ENCODE assay signal across 8 cellular contexts in genomic region chr12:53380104-53380796, GRCh38. TPM values are rescaled to one million over a fixed set of nuclear protein-coding genes. Genes with fewer than 3 reads are reported as not detected.
A peak's percentile ranks its signal among the peaks of the same experiment; 100 is the strongest.
DNase-seq lines count a peak whose midpoint lies in the region; ATAC-seq and TF ChIP-seq lines count a peak whose summit lies in the region.

Gene SP1 (plus strand): TSS chr12:53380176. CDS start chr12:53380292, 116 bp downstream.

- H3K27ac Mint-ChIP-seq in dendritic cell treated with granulocyte-macrophage colony-stimulating factor and Interleukin-4, amounts not matched to agents 40 ng/mL and 50 ng/mL, for 4 days = no peak within 1 kb of the TSS

- under 1% methylated on average over 70 of the region's 71 CpGs for WGBS in liver

- H3K9me3 Mint-ChIP-seq in dendritic cell treated with granulocyte-macrophage colony-stimulating factor and Interleukin-4, amounts not matched to agents 40 ng/mL and 50 ng/mL, for 4 days = no peaks in the 10 kb centered on the region

- peak within 1 kb of the TSS; percentile 85 for H3K4me3 Mint-ChIP-seq in dendritic cell treated with granulocyte-macrophage colony-stimulating factor and Interleukin-4, amounts not matched to agents 40 ng/mL and 50 ng/mL, for 4 days

- H3K9me3 ChIP-seq in liver (ENCODE audit: control insufficient read depth in 4 of 4, low read length in 3 of 4) = no peaks in the 10 kb centered on the region

- no peak for TF ChIP-seq CTCF in liver (IDR thresholded peaks at IDR 0.05; ENCODE audit: low read depth, low read length, missing input control)

- H3K36me3 Mint-ChIP-seq in dendritic cell treated with granulocyte-macrophage colony-stimulating factor and Interleukin-4, amounts not matched to agents 40 ng/mL and 50 ng/mL, for 4 days (ENCODE audit: low read depth) = peaks cover 48% of the 10 kb centered on the region

- peaks cover 10 to 38% (median 32%) of the 10 kb centered on the region in 4 donors for H3K4me1 ChIP-seq in liver (ENCODE audit: control insufficient read depth in 4 of 4, insufficient read depth in 4 of 4, low read length in 3 of 4)

- DNase-seq in Ammon's horn (ENCODE audit: low spot score) (peak; percentile 91), NCI-H748 treated with DMSO at 0.1 percent for 48 hours (lab: John Stamatoyannopoulos, UW) (peak; percentile 86)
- peak; percentile 99 to 100 for DNase-seq in activated CD4-positive, alpha-beta T cell treated with anti-CD3 and anti-CD28 coated beads, Interleukin-2, amount 50 U/mL, for 4 hours
- DNase-seq in stimulated activated CD4-positive, alpha-beta T cell treated with anti-CD3 and anti-CD28 coated beads, Interleukin-4, amount 100 ng/mL, for 4 hours = peak; percentile 84 to 97

- TF ChIP-seq RAD21 in liver (IDR thresholded peaks at IDR 0.05) = no peak

- peaks cover 46% of the 10 kb centered on the region for H3K4me1 Mint-ChIP-seq in dendritic cell treated with granulocyte-macrophage colony-stimulating factor and Interleukin-4, amounts not matched to agents 40 ng/mL and 50 ng/mL, for 4 days (ENCODE audit: low read depth)

- peak within 1 kb of the TSS; percentile 60 to 77 (median 69) for H3K4me3 ChIP-seq in liver (ENCODE audit: low read depth in 1 of 3, low read length in 3 of 3)

- H3K27me3 Mint-ChIP-seq in dendritic cell treated with granulocyte-macrophage colony-stimulating factor and Interleukin-4, amounts not matched to agents 40 ng/mL and 50 ng/mL, for 4 days = no peaks in the 10 kb centered on the region

- no peaks in the 10 kb centered on the region for H3K27me3 ChIP-seq in liver (ENCODE audit: control insufficient read depth in 4 of 4, insufficient read depth in 4 of 4, low read length in 3 of 4)

- peak within 1 kb of the TSS; percentile 97 for H3K27ac ChIP-seq in liver (ENCODE audit: low read depth in 1 of 2, low read length in 2 of 2)

- ATAC-seq in GM19351 (IDR thresholded peaks at IDR 0.05; ENCODE audit: unreplicated experiment) = peak; percentile 35
- peak; percentile 42 for ATAC-seq in HG03521 (IDR thresholded peaks at IDR 0.05; ENCODE audit: unreplicated experiment)

- H3K36me3 ChIP-seq in liver (ENCODE audit: control insufficient read depth in 4 of 4, insufficient read depth in 3 of 4, low read depth in 1 of 4, low read length in 3 of 4) = peaks cover 2 to 20% (median 14%) of the 10 kb centered on the region in 4 donors

- H3K9ac ChIP-seq in liver (ENCODE audit: low read depth in 1 of 2, low read length in 2 of 2) = peak within 1 kb of the TSS; percentile 62 to 90

- intact Hi-C loops in dendritic cell treated with granulocyte-macrophage colony-stimulating factor and Interleukin-4, amounts not matched to agents 40 ng/mL and 50 ng/mL, for 4 days (cut with micrococcal nuclease) = loop anchor here (5.0 kb wide), 1 partner anchor 42 kb away; the partner anchor contains the start of gene AMHR2

TF ChIP-seq in liver, 16 proteins besides CTCF, POLR2A, EP300 and RAD21:
- no peak for TF ChIP-seq TAF1 (conservative IDR thresholded peaks at IDR 0.05)
- peak; percentile 2 for TF ChIP-seq MAX (IDR thresholded peaks at IDR 0.05)
- peak in 1 of 2 donors; percentile 44 for TF ChIP-seq EGR1 (IDR thresholded peaks at IDR 0.05; ENCODE audit: low read depth in 2 of 2)
TF ChIP-seq in liver: peak in this region for 2.

RNA-seq across cellular contexts. Expression of gene SP1, which starts in this region (rescaled TPM):
- 10 to 100 TPM; 28.4 to 36.5 TPM for total RNA-seq in liver
- 1 to 10 TPM; 3.8 to 7.9 TPM for polyA plus RNA-seq in liver

Comparison
In these comparisons a context has a peak if more than half of its experiments do, and no peak if none do; other contexts are left out.
1. Peak in every context shown above with its lines: DNase-seq, ATAC-seq, H3K4me3 ChIP-seq and H3K27ac ChIP-seq.